Comparison of ENCODE assay signal across 15 cellular contexts in the genomic region with DNA sequence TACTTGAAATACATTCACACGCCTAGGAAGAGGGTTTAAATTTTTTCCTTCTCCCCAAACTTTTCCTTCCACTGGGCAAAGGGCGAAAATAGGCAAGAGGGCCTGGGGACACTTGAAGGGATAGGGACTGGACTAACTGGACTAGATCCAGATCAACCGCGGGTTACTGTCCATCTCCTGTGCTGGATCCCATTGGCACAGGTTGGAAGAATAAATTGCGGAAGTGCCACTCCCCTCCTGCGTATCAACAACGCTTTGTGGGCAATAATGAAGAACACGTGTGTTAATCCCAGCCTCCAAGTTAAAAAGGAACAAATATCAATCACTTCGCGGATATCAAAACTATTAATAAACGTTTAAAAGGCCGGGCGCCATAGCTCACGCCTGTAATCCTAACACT. TPM values are rescaled to one million over a fixed set of nuclear protein-coding genes. Genes with fewer than 3 reads are reported as not detected.
DNase-seq lines count a peak whose midpoint lies in the region; ATAC-seq and TF ChIP-seq lines count a peak whose summit lies in the region.
"Had no signal": no experiment of that assay in that cellular context is flagged by ENCODE, and none has a peak within 500 bp of the region (broad histone marks: within the 10 kb centered on the region; RNA-seq: fewer than 3 reads in every experiment).

No MANE protein-coding gene starts in this region.

- no peak overlapping the region for H3K27ac Mint-ChIP-seq in activated CD8-positive, alpha-beta T cell treated with anti-CD3 and anti-CD28 coated beads, Interleukin-2, amount 10 ng/mL, durations not matched to agents 7 days and 5 days
- H3K27ac Mint-ChIP-seq: activated naive CD8-positive, alpha-beta T cell had no signal

- POLR2A ChIA-PET in activated CD8-positive, alpha-beta T cell treated with anti-CD3 and anti-CD28 coated beads, Interleukin-2, amount 10 ng/mL, durations not matched to agents 7 days and 5 days (lab: Charles Lee) = no interaction called here

- H3K9ac ChIP-seq in colonic mucosa (ENCODE audit: low read depth in 2 of 2, low read length in 2 of 2) = peak overlapping the region in 1 of 2 donors; percentile 81
- peak overlapping the region in 1 of 2 donors; percentile 72 for H3K9ac ChIP-seq in mucosa of rectum (ENCODE audit: low read depth in 1 of 2, low read length in 2 of 2)

- peak overlapping the region; percentile 86 for H3K4me3 ChIP-seq in colonic mucosa
- peak overlapping the region in 1 of 2 donors; percentile 87 for H3K4me3 ChIP-seq in mucosa of rectum (ENCODE audit: low read length in 2 of 2)
- H3K4me3 ChIP-seq in upper lobe of left lung = peak overlapping the region in 3 of 4 donors; percentile 81 to 93 (median 90)
- H3K4me3 ChIP-seq: mucosa of descending colon had no signal

- H3K9me3 ChIP-seq in colonic mucosa = no peaks in the 10 kb centered on the region
- H3K9me3 ChIP-seq in mucosa of rectum (ENCODE audit: control insufficient read depth in 2 of 2, low read length in 2 of 2) = no peaks in the 10 kb centered on the region
- no peaks in the 10 kb centered on the region for H3K9me3 ChIP-seq in upper lobe of left lung
- H3K9me3 ChIP-seq: mucosa of descending colon had no signal

- H3K27ac ChIP-seq in colonic mucosa (peak overlapping the region; percentile 93), mucosa of rectum (ENCODE audit: low read depth in 2 of 2, low read length in 2 of 2) (peak overlapping the region; percentile 89 to 98), upper lobe of left lung (peak overlapping the region; percentile 10 to 96 (median 92))

- H3K4me1 Mint-ChIP-seq in activated CD8-positive, alpha-beta T cell treated with anti-CD3 and anti-CD28 coated beads, Interleukin-2, amount 10 ng/mL, durations not matched to agents 7 days and 5 days (ENCODE audit: low read depth) = peaks cover 29% of the 10 kb centered on the region

- H3K27me3 ChIP-seq in colonic mucosa = no peaks in the 10 kb centered on the region
- no peaks in the 10 kb centered on the region for H3K27me3 ChIP-seq in mucosa of rectum (ENCODE audit: control insufficient read depth in 2 of 2, insufficient read depth in 2 of 2, low read length in 2 of 2)
- H3K27me3 ChIP-seq in upper lobe of left lung = no peaks in the 10 kb centered on the region

- intact Hi-C loops in colonic mucosa (cut with DNase I) = no loop called here

- no peaks in the 10 kb centered on the region for H3K36me3 Mint-ChIP-seq in activated CD8-positive, alpha-beta T cell treated with anti-CD3 and anti-CD28 coated beads, Interleukin-2, amount 10 ng/mL, durations not matched to agents 7 days and 5 days (ENCODE audit: low read depth)
- H3K36me3 Mint-ChIP-seq: activated naive CD8-positive, alpha-beta T cell had no signal

- TF ChIP-seq EP300 in upper lobe of left lung (IDR thresholded peaks at IDR 0.05) = no peak

- 57 to 73% methylated on average over 14 of the region's 14 CpGs for WGBS in upper lobe of left lung, 2 donors

- H3K36me3 ChIP-seq in colonic mucosa = no peaks in the 10 kb centered on the region
- H3K36me3 ChIP-seq in mucosa of rectum (ENCODE audit: control insufficient read depth in 2 of 2, insufficient read depth in 2 of 2, low read length in 2 of 2) = peaks cover 8 to 9% of the 10 kb centered on the region in 2 donors
- H3K36me3 ChIP-seq in upper lobe of left lung = peaks cover 0 to 11% (median 5%) of the 10 kb centered on the region in 4 donors

- H3K4me1 ChIP-seq in colonic mucosa (no peaks in the 10 kb centered on the region), mucosa of rectum (ENCODE audit: control insufficient read depth in 2 of 2, insufficient read depth in 2 of 2, low read length in 2 of 2) (peaks cover 19 to 25% of the 10 kb centered on the region in 2 donors), upper lobe of left lung (peaks cover 23 to 42% (median 33%) of the 10 kb centered on the region in 4 donors)

- no peak overlapping the region for H3K4me3 Mint-ChIP-seq in activated CD8-positive, alpha-beta T cell treated with anti-CD3 and anti-CD28 coated beads, Interleukin-2, amount 10 ng/mL, durations not matched to agents 7 days and 5 days

- H3K9me3 Mint-ChIP-seq in activated CD8-positive, alpha-beta T cell treated with anti-CD3 and anti-CD28 coated beads, Interleukin-2, amount 10 ng/mL, durations not matched to agents 7 days and 5 days (ENCODE audit: insufficient read depth) = no peaks in the 10 kb centered on the region

- DNase-seq in NOMO-1 treated with DMSO at 0.1 percent for 48 hours (lab: John Stamatoyannopoulos, UW; ENCODE audit: unreplicated experiment) (peak; percentile 5), NOMO-1 treated with dmso at 0.1 percent for 144 hours (lab: John Stamatoyannopoulos, UW; ENCODE audit: unreplicated experiment) (no peak), colonic mucosa (peak; percentile 60), upper lobe of left lung (no peak), NCI-H748 (lab: John Stamatoyannopoulos, UW; ENCODE audit: unreplicated experiment) (no peak)
- DNase-seq in activated CD8-positive, alpha-beta memory T cell treated with anti-CD3 and anti-CD28 coated beads for 24 hours = no peak
- DNase-seq in activated CD8-positive, alpha-beta T cell treated with anti-CD3 and anti-CD28 coated beads, Interleukin-2, amount 10 ng/mL, durations not matched to agents 7 days and 5 days = no peak
- DNase-seq: 8988T; activated CD8-positive, alpha-beta memory T cell treated with anti-CD3 and anti-CD28 coated beads, Interleukin-2, amount 50 U/mL, for 4 hours; cerebellar nuclear complex; NCI-H2081; SHP77 had no signal

- TF ChIP-seq CTCF in colonic mucosa (IDR thresholded peaks at IDR 0.05) (no peak), upper lobe of left lung (IDR thresholded peaks at IDR 0.05) (no peak)

- CTCF ChIA-PET in activated CD8-positive, alpha-beta T cell treated with anti-CD3 and anti-CD28 coated beads, Interleukin-2, amount 10 ng/mL, durations not matched to agents 7 days and 5 days (lab: Charles Lee) = interaction anchor here (1.2 kb wide), 1 partner anchor 10 kb away, joined by 3 read pairs; no protein-coding TSS in a partner anchor

- peaks cover 37% of the 10 kb centered on the region for H3K27me3 Mint-ChIP-seq in activated CD8-positive, alpha-beta T cell treated with anti-CD3 and anti-CD28 coated beads, Interleukin-2, amount 10 ng/mL, durations not matched to agents 7 days and 5 days (ENCODE audit: low read depth)

- ATAC-seq in upper lobe of left lung (ENCODE audit: low FRiP score in 2 of 2) = no peak
- no peak for ATAC-seq in activated CD8-positive, alpha-beta T cell treated with anti-CD3 and anti-CD28 coated beads, Interleukin-2, amount 10 ng/mL, durations not matched to agents 7 days and 5 days
- ATAC-seq: mucosa of descending colon had no signal

- no peak for TF ChIP-seq POLR2A in upper lobe of left lung (IDR thresholded peaks at IDR 0.05)

RNA-seq across cellular contexts. Expression of gene FZD5, which starts 1.7 kb away (rescaled TPM):
- total RNA-seq in colonic mucosa (100 to 1,000 TPM; 103 to 119 TPM), upper lobe of left lung (10 to 100 TPM; 30.5 to 69.2 (median 43.7) TPM)
- total RNA-seq in activated CD8-positive, alpha-beta T cell treated with anti-CD3 and anti-CD28 coated beads, Interleukin-2, amount 10 ng/mL, durations not matched to agents 7 days and 5 days = under 1 TPM; 0.34 to 0.50 TPM

RNA-seq across cellular contexts. Expression of gene CCNYL1, which starts 60.0 kb away (rescaled TPM):
- total RNA-seq in colonic mucosa (10 to 100 TPM; 19.9 to 33.1 TPM), upper lobe of left lung (10 to 100 TPM; 10.9 to 27.0 (median 19.2) TPM)
- total RNA-seq in activated CD8-positive, alpha-beta T cell treated with anti-CD3 and anti-CD28 coated beads, Interleukin-2, amount 10 ng/mL, durations not matched to agents 7 days and 5 days = 1 to 10 TPM; 6.1 to 6.3 TPM

Comparison
In these comparisons a context has a peak if more than half of its experiments do, and no peak if none do; other contexts are left out.
1. DNase-seq: peak in NOMO-1 treated with DMSO at 0.1 percent for 48 hours (single experiment) and colonic mucosa (single experiment); none in NOMO-1 treated with dmso at 0.1 percent for 144 hours (single experiment), upper lobe of left lung (0 of 2), NCI-H748 (single experiment), activated CD8-positive, alpha-beta memory T cell treated with anti-CD3 and anti-CD28 coated beads for 24 hours (single experiment) and activated CD8-positive, alpha-beta T cell treated with anti-CD3 and anti-CD28 coated beads, Interleukin-2, amount 10 ng/mL, durations not matched to agents 7 days and 5 days (single experiment).
2. RNA of gene FZD5, which starts 1.7 kb away (total RNA-seq): 103 to 119 TPM in colonic mucosa and 30.5 to 69.2 TPM in upper lobe of left lung; 0.34 to 0.50 TPM in activated CD8-positive, alpha-beta T cell treated with anti-CD3 and anti-CD28 coated beads, Interleukin-2, amount 10 ng/mL, durations not matched to agents 7 days and 5 days; every median in the first group is over 10 times any median in the second.
3. Peak in every context shown above with its lines, with median percentiles within 50 percentile points of each other: H3K27ac ChIP-seq.